In the genomic region with DNA sequence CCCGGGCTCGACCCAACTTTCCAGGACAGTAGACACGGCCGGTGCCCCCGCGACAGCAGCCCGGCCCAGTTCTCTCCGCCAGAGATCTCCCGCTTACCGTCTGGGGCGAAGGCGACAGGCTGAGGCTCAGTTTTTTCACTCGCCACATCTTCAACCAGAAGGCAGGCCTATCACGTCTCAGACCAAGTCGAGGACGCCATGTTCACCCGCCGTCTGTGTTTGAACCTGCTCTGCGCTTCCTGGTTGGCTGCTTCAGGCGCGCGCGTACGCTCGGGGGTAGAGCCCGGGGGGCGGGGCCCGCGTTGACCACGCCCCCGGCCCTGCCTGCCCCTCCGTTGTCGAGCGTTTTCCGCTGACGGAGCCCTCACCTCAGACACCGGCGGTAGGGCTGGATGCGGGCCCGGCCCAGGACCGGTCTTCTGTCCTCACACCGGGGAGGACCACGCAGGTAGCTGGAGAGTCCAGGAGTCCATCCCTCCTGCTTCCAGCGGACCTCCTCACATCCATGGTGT, we compare ENCODE assay signal across 1 cellular context.
TF ChIP-seq lines count a peak whose summit lies in the region.

A gene with protein sequence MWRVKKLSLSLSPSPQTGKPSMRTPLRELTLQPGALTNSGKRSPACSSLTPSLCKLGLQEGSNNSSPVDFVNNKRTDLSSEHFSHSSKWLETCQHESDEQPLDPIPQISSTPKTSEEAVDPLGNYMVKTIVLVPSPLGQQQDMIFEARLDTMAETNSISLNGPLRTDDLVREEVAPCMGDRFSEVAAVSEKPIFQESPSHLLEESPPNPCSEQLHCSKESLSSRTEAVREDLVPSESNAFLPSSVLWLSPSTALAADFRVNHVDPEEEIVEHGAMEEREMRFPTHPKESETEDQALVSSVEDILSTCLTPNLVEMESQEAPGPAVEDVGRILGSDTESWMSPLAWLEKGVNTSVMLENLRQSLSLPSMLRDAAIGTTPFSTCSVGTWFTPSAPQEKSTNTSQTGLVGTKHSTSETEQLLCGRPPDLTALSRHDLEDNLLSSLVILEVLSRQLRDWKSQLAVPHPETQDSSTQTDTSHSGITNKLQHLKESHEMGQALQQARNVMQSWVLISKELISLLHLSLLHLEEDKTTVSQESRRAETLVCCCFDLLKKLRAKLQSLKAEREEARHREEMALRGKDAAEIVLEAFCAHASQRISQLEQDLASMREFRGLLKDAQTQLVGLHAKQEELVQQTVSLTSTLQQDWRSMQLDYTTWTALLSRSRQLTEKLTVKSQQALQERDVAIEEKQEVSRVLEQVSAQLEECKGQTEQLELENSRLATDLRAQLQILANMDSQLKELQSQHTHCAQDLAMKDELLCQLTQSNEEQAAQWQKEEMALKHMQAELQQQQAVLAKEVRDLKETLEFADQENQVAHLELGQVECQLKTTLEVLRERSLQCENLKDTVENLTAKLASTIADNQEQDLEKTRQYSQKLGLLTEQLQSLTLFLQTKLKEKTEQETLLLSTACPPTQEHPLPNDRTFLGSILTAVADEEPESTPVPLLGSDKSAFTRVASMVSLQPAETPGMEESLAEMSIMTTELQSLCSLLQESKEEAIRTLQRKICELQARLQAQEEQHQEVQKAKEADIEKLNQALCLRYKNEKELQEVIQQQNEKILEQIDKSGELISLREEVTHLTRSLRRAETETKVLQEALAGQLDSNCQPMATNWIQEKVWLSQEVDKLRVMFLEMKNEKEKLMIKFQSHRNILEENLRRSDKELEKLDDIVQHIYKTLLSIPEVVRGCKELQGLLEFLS (minus strand): TSS at position 227 of the 512 bp plus-strand sequence. CDS start 79 bp downstream, at position 148.

TF ChIP-seq in K562, 482 proteins besides CTCF, POLR2A, EP300 and RAD21 (continued from another document and continues in another):
- TF ChIP-seq, protein P1, sequence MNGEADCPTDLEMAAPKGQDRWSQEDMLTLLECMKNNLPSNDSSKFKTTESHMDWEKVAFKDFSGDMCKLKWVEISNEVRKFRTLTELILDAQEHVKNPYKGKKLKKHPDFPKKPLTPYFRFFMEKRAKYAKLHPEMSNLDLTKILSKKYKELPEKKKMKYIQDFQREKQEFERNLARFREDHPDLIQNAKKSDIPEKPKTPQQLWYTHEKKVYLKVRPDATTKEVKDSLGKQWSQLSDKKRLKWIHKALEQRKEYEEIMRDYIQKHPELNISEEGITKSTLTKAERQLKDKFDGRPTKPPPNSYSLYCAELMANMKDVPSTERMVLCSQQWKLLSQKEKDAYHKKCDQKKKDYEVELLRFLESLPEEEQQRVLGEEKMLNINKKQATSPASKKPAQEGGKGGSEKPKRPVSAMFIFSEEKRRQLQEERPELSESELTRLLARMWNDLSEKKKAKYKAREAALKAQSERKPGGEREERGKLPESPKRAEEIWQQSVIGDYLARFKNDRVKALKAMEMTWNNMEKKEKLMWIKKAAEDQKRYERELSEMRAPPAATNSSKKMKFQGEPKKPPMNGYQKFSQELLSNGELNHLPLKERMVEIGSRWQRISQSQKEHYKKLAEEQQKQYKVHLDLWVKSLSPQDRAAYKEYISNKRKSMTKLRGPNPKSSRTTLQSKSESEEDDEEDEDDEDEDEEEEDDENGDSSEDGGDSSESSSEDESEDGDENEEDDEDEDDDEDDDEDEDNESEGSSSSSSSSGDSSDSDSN (IDR thresholded peaks at IDR 0.05; ENCODE audit: borderline replicate concordance in 1 of 2, low read depth in 2 of 2, low read length in 2 of 2), result peak; percentile 81 to 96; a peak in 3 of 4 replicates
- TF ChIP-seq SMAD1 (IDR thresholded peaks at IDR 0.05; ENCODE audit: low read depth, low read length, partially characterized antibody) (peak; percentile 59), NR2C2 (CRISPR knock-in tag; IDR thresholded peaks at IDR 0.05) (no peak), NR2C2 (tag; IDR thresholded peaks at IDR 0.05) (no peak), EHMT2 (IDR thresholded peaks at IDR 0.05) (no peak), TAF1 (IDR thresholded peaks at IDR 0.05; ENCODE audit: control insufficient read depth, extremely low read depth, insufficient read depth, low read length, severe bottlenecking) (peak; percentile 91), TOE1 (IDR thresholded peaks at IDR 0.05; ENCODE audit: borderline replicate concordance) (0 out of 2 replicates have a peak, but pooled peaks have one; percentile 46), TOE1 (CRISPR knock-in tag; IDR thresholded peaks at IDR 0.05; ENCODE audit: borderline replicate concordance, low read depth) (peak; percentile 3; the same call in 1 of the 2 replicates), KLF1 (tag; IDR thresholded peaks at IDR 0.05) (no peak), ZNF224 (CRISPR knock-in tag; IDR thresholded peaks at IDR 0.05) (no peak), ZEB2 (IDR thresholded peaks at IDR 0.05) (peak; percentile 13; the same call in 1 of the 2 replicates), RCOR1 (IDR thresholded peaks at IDR 0.05; ENCODE audit: borderline replicate concordance in 1 of 2, low read depth in 2 of 2, low read length in 2 of 2) (peak in 1 of 2 experiments; percentile 14; a peak in 1 of 4 replicates), ZNF232 (CRISPR knock-in tag; IDR thresholded peaks at IDR 0.05) (no peak), CREB1 (IDR thresholded peaks at IDR 0.05) (peak; percentile 76), CREB1 (CRISPR knock-in tag; IDR thresholded peaks at IDR 0.05) (peak; percentile 71), ZNF165 (CRISPR knock-in tag; IDR thresholded peaks at IDR 0.05; ENCODE audit: borderline replicate concordance) (no peak), C11orf30 (IDR thresholded peaks at IDR 0.05; ENCODE audit: low read depth) (peak; percentile 88), NCOA6 (IDR thresholded peaks at IDR 0.05) (0 out of 2 replicates have a peak, but pooled peaks have one; percentile 44), ZFX (CRISPR knock-in tag; IDR thresholded peaks at IDR 0.05) (peak; percentile 97), KLF13 (tag; IDR thresholded peaks at IDR 0.05; ENCODE audit: borderline replicate concordance, low read depth) (no peak), ZNF57 (CRISPR knock-in tag; IDR thresholded peaks at IDR 0.05) (0 out of 2 replicates have a peak, but pooled peaks have one; percentile 33), BACH1 (tag; IDR thresholded peaks at IDR 0.05) (no peak), ZNF324 (CRISPR knock-in tag; IDR thresholded peaks at IDR 0.05) (no peak), SNRNP70 (optimal IDR thresholded peaks at IDR 0.05; ENCODE audit: low read depth, low read length) (no peak), KDM1A (IDR thresholded peaks at IDR 0.05) (no peak), PPARD (CRISPR knock-in tag; IDR thresholded peaks at IDR 0.05) (no peak), HMG20B (CRISPR knock-in tag; IDR thresholded peaks at IDR 0.05) (no peak), HMGN3 (IDR thresholded peaks at IDR 0.05; ENCODE audit: borderline replicate concordance, extremely low read depth, insufficient read length, low read depth, low read length) (peak; percentile 93), CTBP1 (IDR thresholded peaks at IDR 0.05; ENCODE audit: borderline replicate concordance) (peak; percentile 76; the same call in 1 of the 2 replicates), PYGO2 (tag; IDR thresholded peaks at IDR 0.05) (no peak), ZNF263 (CRISPR knock-in tag; IDR thresholded peaks at IDR 0.05; ENCODE audit: borderline replicate concordance) (peak; percentile 84), MEIS2 (IDR thresholded peaks at IDR 0.05; ENCODE audit: partially characterized antibody) (peak; percentile 28), DDX20 (tag; IDR thresholded peaks at IDR 0.05; ENCODE audit: low read depth) (no peak), SAP30 (IDR thresholded peaks at IDR 0.05; ENCODE audit: borderline replicate concordance, insufficient read depth, low read depth, low read length, poor library complexity, severe bottlenecking) (peak; percentile 78), ZNF184 (CRISPR knock-in tag; IDR thresholded peaks at IDR 0.05) (no peak), ETV5 (CRISPR knock-in tag; IDR thresholded peaks at IDR 0.05; ENCODE audit: low read depth) (no peak), LCOR (CRISPR knock-in tag; IDR thresholded peaks at IDR 0.05) (0 out of 2 replicates have a peak, but pooled peaks have one; percentile 16)
- TF ChIP-seq, protein P2, sequence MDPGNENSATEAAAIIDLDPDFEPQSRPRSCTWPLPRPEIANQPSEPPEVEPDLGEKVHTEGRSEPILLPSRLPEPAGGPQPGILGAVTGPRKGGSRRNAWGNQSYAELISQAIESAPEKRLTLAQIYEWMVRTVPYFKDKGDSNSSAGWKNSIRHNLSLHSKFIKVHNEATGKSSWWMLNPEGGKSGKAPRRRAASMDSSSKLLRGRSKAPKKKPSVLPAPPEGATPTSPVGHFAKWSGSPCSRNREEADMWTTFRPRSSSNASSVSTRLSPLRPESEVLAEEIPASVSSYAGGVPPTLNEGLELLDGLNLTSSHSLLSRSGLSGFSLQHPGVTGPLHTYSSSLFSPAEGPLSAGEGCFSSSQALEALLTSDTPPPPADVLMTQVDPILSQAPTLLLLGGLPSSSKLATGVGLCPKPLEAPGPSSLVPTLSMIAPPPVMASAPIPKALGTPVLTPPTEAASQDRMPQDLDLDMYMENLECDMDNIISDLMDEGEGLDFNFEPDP (CRISPR knock-in tag; IDR thresholded peaks at IDR 0.05), result no peak
- TF ChIP-seq, protein P3, sequence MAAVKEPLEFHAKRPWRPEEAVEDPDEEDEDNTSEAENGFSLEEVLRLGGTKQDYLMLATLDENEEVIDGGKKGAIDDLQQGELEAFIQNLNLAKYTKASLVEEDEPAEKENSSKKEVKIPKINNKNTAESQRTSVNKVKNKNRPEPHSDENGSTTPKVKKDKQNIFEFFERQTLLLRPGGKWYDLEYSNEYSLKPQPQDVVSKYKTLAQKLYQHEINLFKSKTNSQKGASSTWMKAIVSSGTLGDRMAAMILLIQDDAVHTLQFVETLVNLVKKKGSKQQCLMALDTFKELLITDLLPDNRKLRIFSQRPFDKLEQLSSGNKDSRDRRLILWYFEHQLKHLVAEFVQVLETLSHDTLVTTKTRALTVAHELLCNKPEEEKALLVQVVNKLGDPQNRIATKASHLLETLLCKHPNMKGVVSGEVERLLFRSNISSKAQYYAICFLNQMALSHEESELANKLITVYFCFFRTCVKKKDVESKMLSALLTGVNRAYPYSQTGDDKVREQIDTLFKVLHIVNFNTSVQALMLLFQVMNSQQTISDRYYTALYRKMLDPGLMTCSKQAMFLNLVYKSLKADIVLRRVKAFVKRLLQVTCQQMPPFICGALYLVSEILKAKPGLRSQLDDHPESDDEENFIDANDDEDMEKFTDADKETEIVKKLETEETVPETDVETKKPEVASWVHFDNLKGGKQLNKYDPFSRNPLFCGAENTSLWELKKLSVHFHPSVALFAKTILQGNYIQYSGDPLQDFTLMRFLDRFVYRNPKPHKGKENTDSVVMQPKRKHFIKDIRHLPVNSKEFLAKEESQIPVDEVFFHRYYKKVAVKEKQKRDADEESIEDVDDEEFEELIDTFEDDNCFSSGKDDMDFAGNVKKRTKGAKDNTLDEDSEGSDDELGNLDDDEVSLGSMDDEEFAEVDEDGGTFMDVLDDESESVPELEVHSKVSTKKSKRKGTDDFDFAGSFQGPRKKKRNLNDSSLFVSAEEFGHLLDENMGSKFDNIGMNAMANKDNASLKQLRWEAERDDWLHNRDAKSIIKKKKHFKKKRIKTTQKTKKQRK (IDR thresholded peaks at IDR 0.05; ENCODE audit: borderline replicate concordance, low read depth, low read length), result no peak
- TF ChIP-seq, protein P4, sequence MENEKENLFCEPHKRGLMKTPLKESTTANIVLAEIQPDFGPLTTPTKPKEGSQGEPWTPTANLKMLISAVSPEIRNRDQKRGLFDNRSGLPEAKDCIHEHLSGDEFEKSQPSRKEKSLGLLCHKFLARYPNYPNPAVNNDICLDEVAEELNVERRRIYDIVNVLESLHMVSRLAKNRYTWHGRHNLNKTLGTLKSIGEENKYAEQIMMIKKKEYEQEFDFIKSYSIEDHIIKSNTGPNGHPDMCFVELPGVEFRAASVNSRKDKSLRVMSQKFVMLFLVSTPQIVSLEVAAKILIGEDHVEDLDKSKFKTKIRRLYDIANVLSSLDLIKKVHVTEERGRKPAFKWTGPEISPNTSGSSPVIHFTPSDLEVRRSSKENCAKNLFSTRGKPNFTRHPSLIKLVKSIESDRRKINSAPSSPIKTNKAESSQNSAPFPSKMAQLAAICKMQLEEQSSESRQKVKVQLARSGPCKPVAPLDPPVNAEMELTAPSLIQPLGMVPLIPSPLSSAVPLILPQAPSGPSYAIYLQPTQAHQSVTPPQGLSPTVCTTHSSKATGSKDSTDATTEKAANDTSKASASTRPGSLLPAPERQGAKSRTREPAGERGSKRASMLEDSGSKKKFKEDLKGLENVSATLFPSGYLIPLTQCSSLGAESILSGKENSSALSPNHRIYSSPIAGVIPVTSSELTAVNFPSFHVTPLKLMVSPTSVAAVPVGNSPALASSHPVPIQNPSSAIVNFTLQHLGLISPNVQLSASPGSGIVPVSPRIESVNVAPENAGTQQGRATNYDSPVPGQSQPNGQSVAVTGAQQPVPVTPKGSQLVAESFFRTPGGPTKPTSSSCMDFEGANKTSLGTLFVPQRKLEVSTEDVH (IDR thresholded peaks at IDR 0.05; ENCODE audit: low read depth, partially characterized antibody), result peak; percentile 13
- TF ChIP-seq, protein P5, sequence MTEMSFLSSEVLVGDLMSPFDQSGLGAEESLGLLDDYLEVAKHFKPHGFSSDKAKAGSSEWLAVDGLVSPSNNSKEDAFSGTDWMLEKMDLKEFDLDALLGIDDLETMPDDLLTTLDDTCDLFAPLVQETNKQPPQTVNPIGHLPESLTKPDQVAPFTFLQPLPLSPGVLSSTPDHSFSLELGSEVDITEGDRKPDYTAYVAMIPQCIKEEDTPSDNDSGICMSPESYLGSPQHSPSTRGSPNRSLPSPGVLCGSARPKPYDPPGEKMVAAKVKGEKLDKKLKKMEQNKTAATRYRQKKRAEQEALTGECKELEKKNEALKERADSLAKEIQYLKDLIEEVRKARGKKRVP (CRISPR knock-in tag; IDR thresholded peaks at IDR 0.05), result no peak
- TF ChIP-seq, protein P6, sequence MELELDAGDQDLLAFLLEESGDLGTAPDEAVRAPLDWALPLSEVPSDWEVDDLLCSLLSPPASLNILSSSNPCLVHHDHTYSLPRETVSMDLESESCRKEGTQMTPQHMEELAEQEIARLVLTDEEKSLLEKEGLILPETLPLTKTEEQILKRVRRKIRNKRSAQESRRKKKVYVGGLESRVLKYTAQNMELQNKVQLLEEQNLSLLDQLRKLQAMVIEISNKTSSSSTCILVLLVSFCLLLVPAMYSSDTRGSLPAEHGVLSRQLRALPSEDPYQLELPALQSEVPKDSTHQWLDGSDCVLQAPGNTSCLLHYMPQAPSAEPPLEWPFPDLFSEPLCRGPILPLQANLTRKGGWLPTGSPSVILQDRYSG (tag; conservative IDR thresholded peaks at IDR 0.05; ENCODE audit: low read depth), result no peak
- TF ChIP-seq, protein P7, sequence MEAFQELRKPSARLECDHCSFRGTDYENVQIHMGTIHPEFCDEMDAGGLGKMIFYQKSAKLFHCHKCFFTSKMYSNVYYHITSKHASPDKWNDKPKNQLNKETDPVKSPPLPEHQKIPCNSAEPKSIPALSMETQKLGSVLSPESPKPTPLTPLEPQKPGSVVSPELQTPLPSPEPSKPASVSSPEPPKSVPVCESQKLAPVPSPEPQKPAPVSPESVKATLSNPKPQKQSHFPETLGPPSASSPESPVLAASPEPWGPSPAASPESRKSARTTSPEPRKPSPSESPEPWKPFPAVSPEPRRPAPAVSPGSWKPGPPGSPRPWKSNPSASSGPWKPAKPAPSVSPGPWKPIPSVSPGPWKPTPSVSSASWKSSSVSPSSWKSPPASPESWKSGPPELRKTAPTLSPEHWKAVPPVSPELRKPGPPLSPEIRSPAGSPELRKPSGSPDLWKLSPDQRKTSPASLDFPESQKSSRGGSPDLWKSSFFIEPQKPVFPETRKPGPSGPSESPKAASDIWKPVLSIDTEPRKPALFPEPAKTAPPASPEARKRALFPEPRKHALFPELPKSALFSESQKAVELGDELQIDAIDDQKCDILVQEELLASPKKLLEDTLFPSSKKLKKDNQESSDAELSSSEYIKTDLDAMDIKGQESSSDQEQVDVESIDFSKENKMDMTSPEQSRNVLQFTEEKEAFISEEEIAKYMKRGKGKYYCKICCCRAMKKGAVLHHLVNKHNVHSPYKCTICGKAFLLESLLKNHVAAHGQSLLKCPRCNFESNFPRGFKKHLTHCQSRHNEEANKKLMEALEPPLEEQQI (IDR thresholded peaks at IDR 0.05), result 0 out of 2 replicates have a peak, but pooled peaks have one; percentile 41
